In the genomic region with DNA sequence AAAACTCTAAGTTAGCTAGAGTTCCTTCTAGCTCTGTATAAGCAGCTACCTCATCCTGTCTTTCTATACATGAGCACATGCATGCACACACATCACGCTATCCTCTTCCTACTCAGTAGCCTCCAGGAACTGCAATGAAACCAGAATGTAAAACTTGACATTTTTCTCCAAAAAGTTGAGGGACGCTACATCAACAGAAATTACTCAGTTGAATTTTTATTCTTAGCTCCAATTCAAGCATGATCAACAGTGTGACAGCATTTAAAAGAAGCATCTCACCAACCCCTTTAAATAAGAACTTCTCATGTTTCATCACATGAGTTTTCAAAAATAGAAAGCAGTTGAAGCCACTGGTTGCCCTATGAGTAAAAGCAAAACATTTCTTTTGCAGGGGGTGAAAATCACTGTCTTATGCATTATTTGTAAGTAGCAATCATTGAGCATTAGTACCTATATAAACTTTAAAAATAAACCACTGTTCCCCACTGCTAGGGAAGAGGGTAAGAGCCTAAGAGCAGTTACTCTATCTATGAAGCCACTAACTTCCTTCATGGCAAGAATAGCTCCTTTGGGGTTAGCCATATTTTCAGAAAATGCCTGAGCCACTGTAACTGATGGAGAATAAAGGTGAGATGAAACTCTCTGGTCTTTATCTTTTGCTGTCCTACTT, we compare ENCODE assay signal across 11 cellular contexts.
A peak's percentile ranks its signal among the peaks of the same experiment; 100 is the strongest.
DNase-seq lines count a peak whose midpoint lies in the region; ATAC-seq and TF ChIP-seq lines count a peak whose summit lies in the region.
"Had no signal": no experiment of that assay in that cellular context is flagged by ENCODE, and none has a peak within 500 bp of the region (broad histone marks: within the 10 kb centered on the region; RNA-seq: fewer than 3 reads in every experiment).

No MANE protein-coding gene starts in this region.

- intact Hi-C loops in left ventricle myocardium inferior (cut with micrococcal nuclease), result no loop called here
- intact Hi-C loops in activated CD4-positive, alpha-beta T cell treated with anti-CD3 and anti-CD28 coated beads, Interleukin-2, amount 10 ng/mL, durations not matched to agents 24 days and 14 days (cut with micrococcal nuclease), result no loop called here

- H3K4me1 Mint-ChIP-seq in activated CD4-positive, alpha-beta T cell treated with anti-CD3 and anti-CD28 coated beads, Interleukin-2, amount 10 ng/mL, durations not matched to agents 24 days and 14 days, result no peaks in the 10 kb centered on the region

- H3K4me3 ChIP-seq in right atrium auricular region (no peak overlapping the region), left ventricle myocardium inferior (no peak overlapping the region)
- H3K4me3 ChIP-seq: colonic mucosa, HAP-1, right lobe of liver had no signal

- no peaks in the 10 kb centered on the region for H3K36me3 ChIP-seq in right atrium auricular region
- no peaks in the 10 kb centered on the region for H3K36me3 ChIP-seq in left ventricle myocardium inferior
- H3K36me3 ChIP-seq: colonic mucosa, HAP-1, right lobe of liver had no signal

- DNase-seq in right atrium auricular region (ENCODE audit: low spot score), result no peak
- no peak for DNase-seq in left ventricle myocardium inferior
- no peak for DNase-seq in NCI-H2227 treated with DMSO at 0.1 percent for 48 hours (lab: John Stamatoyannopoulos, UW)
- DNase-seq in activated CD4-positive, alpha-beta T cell treated with anti-CD3 and anti-CD28 coated beads, Interleukin-2, amount 10 ng/mL, durations not matched to agents 24 days and 14 days, result no peak
- no peak for DNase-seq in MV-4-11 (lab: John Stamatoyannopoulos, UW)
- no peak for DNase-seq in SIG-M5 (lab: John Stamatoyannopoulos, UW)
- DNase-seq: colonic mucosa, right lobe of liver had no signal

- H3K27ac ChIP-seq in right atrium auricular region, result peak overlapping the region; percentile 37 to 68
- no peak overlapping the region for H3K27ac ChIP-seq in left ventricle myocardium inferior (replicated peaks)
- H3K27ac ChIP-seq: colonic mucosa, right lobe of liver had no signal

- H3K4me1 ChIP-seq in right atrium auricular region (peaks cover 0 to 31% of the 10 kb centered on the region in 2 donors), left ventricle myocardium inferior (peaks cover 32% of the 10 kb centered on the region)
- H3K4me1 ChIP-seq: colonic mucosa, HAP-1, right lobe of liver had no signal

- no peak overlapping the region for H3K4me3 Mint-ChIP-seq in activated CD4-positive, alpha-beta T cell treated with anti-CD3 and anti-CD28 coated beads, Interleukin-2, amount 10 ng/mL, durations not matched to agents 24 days and 14 days

- H3K9me3 ChIP-seq in right atrium auricular region (no peaks in the 10 kb centered on the region), left ventricle myocardium inferior (replicated peaks) (peaks cover 9% of the 10 kb centered on the region)
- H3K9me3 ChIP-seq: colonic mucosa, HAP-1, right lobe of liver had no signal

- H3K27me3 ChIP-seq in right atrium auricular region (no peaks in the 10 kb centered on the region), left ventricle myocardium inferior (ENCODE audit: low read depth) (no peaks in the 10 kb centered on the region)
- H3K27me3 ChIP-seq: colonic mucosa, right lobe of liver had no signal

- ATAC-seq in HG02678 (IDR thresholded peaks at IDR 0.05; ENCODE audit: unreplicated experiment) (peak; percentile 68), HG03571 (IDR thresholded peaks at IDR 0.05; ENCODE audit: unreplicated experiment) (peak; percentile 59)
- ATAC-seq: right lobe of liver had no signal

- no peak overlapping the region for H3K27ac Mint-ChIP-seq in activated CD4-positive, alpha-beta T cell treated with anti-CD3 and anti-CD28 coated beads, Interleukin-2, amount 10 ng/mL, durations not matched to agents 24 days and 14 days

- H3K36me3 Mint-ChIP-seq in activated CD4-positive, alpha-beta T cell treated with anti-CD3 and anti-CD28 coated beads, Interleukin-2, amount 10 ng/mL, durations not matched to agents 24 days and 14 days (ENCODE audit: low read depth), result no peaks in the 10 kb centered on the region

- TF ChIP-seq CTCF in right atrium auricular region (IDR thresholded peaks at IDR 0.05), result no peak
- no peak for TF ChIP-seq CTCF in left ventricle myocardium inferior (IDR thresholded peaks at IDR 0.05; ENCODE audit: borderline replicate concordance)

- H3K27me3 Mint-ChIP-seq in activated CD4-positive, alpha-beta T cell treated with anti-CD3 and anti-CD28 coated beads, Interleukin-2, amount 10 ng/mL, durations not matched to agents 24 days and 14 days, result peaks cover 7% of the 10 kb centered on the region

- no peaks in the 10 kb centered on the region for H3K9me3 Mint-ChIP-seq in activated CD4-positive, alpha-beta T cell treated with anti-CD3 and anti-CD28 coated beads, Interleukin-2, amount 10 ng/mL, durations not matched to agents 24 days and 14 days
